In genomic region chr16:18571308-18571850, GRCh38 we compare ENCODE assay signal across 7 cellular contexts. TPM values are rescaled to one million over a fixed set of nuclear protein-coding genes. Genes with fewer than 3 reads are reported as not detected.
A peak's percentile ranks its signal among the peaks of the same experiment; 100 is the strongest.
DNase-seq lines count a peak whose midpoint lies in the region; ATAC-seq and TF ChIP-seq lines count a peak whose summit lies in the region.
"Not testable (repeated sequence)": the region's sequence is repeated elsewhere in the genome, so short reads cannot be mapped to it uniquely, and the experiment has no call there.

No MANE protein-coding gene starts in this region.

- H3K27me3 Mint-ChIP-seq in WTC11 (ENCODE audit: low read depth); stimulated activated naive CD8-positive, alpha-beta T cell treated with anti-CD3 and anti-CD28 coated beads, Interleukin-15, amount 100 ng/mL, for 72 hours: not testable (repeated sequence)

- not testable (repeated sequence) for TF ChIP-seq RAD21 in liver (IDR thresholded peaks at IDR 0.05)

- not testable (repeated sequence) for H3K27ac Mint-ChIP-seq in WTC11; stimulated activated naive CD8-positive, alpha-beta T cell treated with anti-CD3 and anti-CD28 coated beads, Interleukin-15, amount 100 ng/mL, for 72 hours

- H3K9ac ChIP-seq in HUES6 (ENCODE audit: low read length), result not testable (repeated sequence)
- H3K9ac ChIP-seq in liver (ENCODE audit: low read depth in 1 of 2, low read length in 2 of 2), result peak overlapping the region in 1 of 2 donors; percentile 27

- H3K4me3 ChIP-seq in HUES6 (ENCODE audit: low read depth, low read length) (peak overlapping the region; percentile 36), coronary artery (peak overlapping the region; percentile 42), left ventricle myocardium inferior (peak overlapping the region; percentile 45), liver (ENCODE audit: low read depth in 1 of 3, low read length in 3 of 3) (peak overlapping the region in 2 of 3 donors; percentile 40 to 45)

- H3K27me3 ChIP-seq in HUES6 (ENCODE audit: control insufficient read depth, insufficient read depth, low read length); left ventricle myocardium inferior (ENCODE audit: low read depth); liver (ENCODE audit: control insufficient read depth in 4 of 4, insufficient read depth in 4 of 4, low read length in 3 of 4): not testable (repeated sequence)

- H3K9me3 Mint-ChIP-seq in WTC11; stimulated activated naive CD8-positive, alpha-beta T cell treated with anti-CD3 and anti-CD28 coated beads, Interleukin-15, amount 100 ng/mL, for 72 hours: not testable (repeated sequence)

- POLR2A ChIA-PET in WTC11 (lab: Charles Lee), result not testable (repeated sequence)

- not testable (repeated sequence) for H3K4me1 ChIP-seq in HUES6 (ENCODE audit: control insufficient read depth, insufficient read depth, low read length); left ventricle myocardium inferior; liver (ENCODE audit: control insufficient read depth in 4 of 4, insufficient read depth in 4 of 4, low read length in 3 of 4)

- H3K36me3 ChIP-seq in HUES6 (ENCODE audit: control insufficient read depth, insufficient read depth, low read length); left ventricle myocardium inferior; liver (ENCODE audit: control insufficient read depth in 4 of 4, insufficient read depth in 3 of 4, low read depth in 1 of 4, low read length in 3 of 4): not testable (repeated sequence)

- H3K27ac ChIP-seq in HUES6 (ENCODE audit: low read depth, low read length); coronary artery; left ventricle myocardium inferior (replicated peaks): not testable (repeated sequence)
- peak overlapping the region; percentile 41 to 56 for H3K27ac ChIP-seq in liver (ENCODE audit: low read depth in 1 of 2, low read length in 2 of 2)

- CTCF ChIA-PET in WTC11 (lab: Charles Lee), result not testable (repeated sequence)

- intact Hi-C loops in left ventricle myocardium inferior (cut with micrococcal nuclease), result not testable (repeated sequence)

- H3K36me3 Mint-ChIP-seq in WTC11, result not testable (repeated sequence)

- DNase-seq in WTC11 (ENCODE audit: low spot score); coronary artery (ENCODE audit: low spot score); left ventricle myocardium inferior; omental fat pad (ENCODE audit: low spot score); stimulated activated naive CD8-positive, alpha-beta T cell treated with anti-CD3 and anti-CD28 coated beads, Interleukin-15, amount 100 ng/mL, for 72 hours: not testable (repeated sequence)

- not testable (repeated sequence) for TF ChIP-seq CTCF in WTC11 (IDR thresholded peaks at IDR 0.05); coronary artery (IDR thresholded peaks at IDR 0.05); left ventricle myocardium inferior (IDR thresholded peaks at IDR 0.05; ENCODE audit: borderline replicate concordance); liver (IDR thresholded peaks at IDR 0.05; ENCODE audit: low read depth, low read length, missing input control); omental fat pad (IDR thresholded peaks at IDR 0.05)

- H3K9me3 ChIP-seq in HUES6 (ENCODE audit: control insufficient read depth, insufficient read depth, low read depth, low read length); left ventricle myocardium inferior (replicated peaks); liver (ENCODE audit: control insufficient read depth in 4 of 4, low read length in 3 of 4): not testable (repeated sequence)

- 6% methylated on average over 8 of the region's 13 CpGs for WGBS in liver

- H3K4me3 Mint-ChIP-seq in WTC11; stimulated activated naive CD8-positive, alpha-beta T cell treated with anti-CD3 and anti-CD28 coated beads, Interleukin-15, amount 100 ng/mL, for 72 hours: not testable (repeated sequence)

- H3K4me1 Mint-ChIP-seq in WTC11; stimulated activated naive CD8-positive, alpha-beta T cell treated with anti-CD3 and anti-CD28 coated beads, Interleukin-15, amount 100 ng/mL, for 72 hours: not testable (repeated sequence)

- peak; percentile 40 for ATAC-seq in WTC11
- ATAC-seq in omental fat pad (ENCODE audit: low FRiP score), result peak; percentile 31
- peak; percentile 21 for ATAC-seq in stimulated activated naive CD8-positive, alpha-beta T cell treated with anti-CD3 and anti-CD28 coated beads, Interleukin-15, amount 100 ng/mL, for 72 hours

RNA-seq across cellular contexts. Expression of gene NOMO2, which starts 9.5 kb away (rescaled TPM):
- total RNA-seq in WTC11 (2021) (96.0 to 103 TPM (median 96.9 TPM) in 3 replicates), left ventricle myocardium inferior (205 TPM), liver (10 to 100 TPM; 51.1 to 65.0 TPM), omental fat pad (10 to 100 TPM; 49.1 to 80.9 (median 61.2) TPM)
- 10 to 100 TPM; 40.7 to 75.1 TPM for polyA plus RNA-seq in liver
